11 cellular contexts compared by ENCODE assay signal in genomic region chr4:100060765-100061416, GRCh38.
A peak's percentile ranks its signal among the peaks of the same experiment; 100 is the strongest.
DNase-seq lines count a peak whose midpoint lies in the region; ATAC-seq and TF ChIP-seq lines count a peak whose summit lies in the region.
"Had no signal": no experiment of that assay in that cellular context is flagged by ENCODE, and none has a peak within 500 bp of the region (broad histone marks: within the 10 kb centered on the region; RNA-seq: fewer than 3 reads in every experiment).

No MANE protein-coding gene starts in this region.

- H3K27me3 ChIP-seq in osteoblast (ENCODE audit: insufficient read depth, low read length) (no peaks in the 10 kb centered on the region), neuronal stem cell (ENCODE audit: control insufficient read depth in 3 of 3, insufficient read depth in 3 of 3, low read depth in 1 of 3, low read length in 3 of 3) (no peaks in the 10 kb centered on the region), A673 (replicated peaks; ENCODE audit: insufficient read depth, low read depth, low read length, poor library complexity) (no peaks in the 10 kb centered on the region)

- H3K79me2 ChIP-seq in osteoblast (ENCODE audit: insufficient read depth, low read length): no peaks in the 10 kb centered on the region

- no peak overlapping the region for H3K23ac ChIP-seq in neuronal stem cell (ENCODE audit: low read depth, low read length, poor library complexity)

- no peak overlapping the region for H3K27ac ChIP-seq in osteoblast (ENCODE audit: low read depth, low read length)
- no peak overlapping the region for H3K27ac ChIP-seq in neuronal stem cell (replicated peaks; ENCODE audit: low read length)
- no peak overlapping the region for H3K27ac ChIP-seq in A673 (ENCODE audit: low read depth, low read length, poor library complexity, severe bottlenecking)

- no peak overlapping the region for H4K91ac ChIP-seq in neuronal stem cell (ENCODE audit: low read depth, low read length, poor library complexity)

- no CpG with 5 or more reads among the region's 5 CpGs for WGBS in neuronal stem cell (ENCODE audit: extremely low coverage in 2 of 2, insufficient read length in 2 of 2, insufficient replicate concordance in 1 of 2), 2 donors

- CTCF ChIA-PET in A673 (lab: Charles Lee): no interaction called here

- no peak overlapping the region for H2BK12ac ChIP-seq in neuronal stem cell (ENCODE audit: low read length)

- H2AFZ ChIP-seq in osteoblast (ENCODE audit: low read length): peak overlapping the region; percentile 21
- no peak overlapping the region for H2AFZ ChIP-seq in neuronal stem cell (ENCODE audit: low read length)

- H3K14ac ChIP-seq in neuronal stem cell (ENCODE audit: low read length): no peak overlapping the region

- POLR2A ChIA-PET in A673 (lab: Charles Lee; ENCODE audit: low non-redundant PET): no interaction called here

- H3K4me2 ChIP-seq in osteoblast (ENCODE audit: insufficient read depth, low read length) (no peak overlapping the region), neuronal stem cell (ENCODE audit: insufficient read depth, low read length, poor library complexity, severe bottlenecking) (no peak overlapping the region)

- H4K8ac ChIP-seq in neuronal stem cell (ENCODE audit: low read depth, low read length): no peak overlapping the region

- ATAC-seq in GM19025 (IDR thresholded peaks at IDR 0.05; ENCODE audit: low read depth, unreplicated experiment) (peak; percentile 73), HG02588 (IDR thresholded peaks at IDR 0.05; ENCODE audit: unreplicated experiment) (peak; percentile 62), HG03520 (IDR thresholded peaks at IDR 0.05; ENCODE audit: unreplicated experiment) (peak; percentile 69)
- ATAC-seq: HCT116 had no signal

- TF ChIP-seq CTCF in osteoblast (IDR thresholded peaks at IDR 0.05; ENCODE audit: extremely low read depth, low read depth, low read length) (no peak), A673 (conservative IDR thresholded peaks at IDR 0.05; ENCODE audit: low read depth, low read length) (no peak)

- no peak overlapping the region for H2BK120ac ChIP-seq in neuronal stem cell (ENCODE audit: low read depth, low read length)

- no peak overlapping the region for H2BK5ac ChIP-seq in neuronal stem cell (ENCODE audit: low read length)

- intact Hi-C loops in A673 (cut with micrococcal nuclease; ENCODE audit: unreplicated experiment): no loop called here

- H3K4me3 ChIP-seq in osteoblast (ENCODE audit: insufficient read depth, low read length) (no peak overlapping the region), neuronal stem cell (ENCODE audit: low read length in 2 of 2) (no peak overlapping the region), A673 (ENCODE audit: low read depth, low read length, poor library complexity, severe bottlenecking) (no peak overlapping the region)

- no peak overlapping the region for H2AK5ac ChIP-seq in neuronal stem cell (ENCODE audit: low read depth, low read length)

- H3K4me1 ChIP-seq in osteoblast (ENCODE audit: insufficient read depth, low read length) (peaks cover 6% of the 10 kb centered on the region), neuronal stem cell (ENCODE audit: control insufficient read depth in 2 of 2, insufficient read depth in 1 of 2, low read depth in 1 of 2, low read length in 2 of 2) (peaks cover 0 to 3% of the 10 kb centered on the region in 2 donors), A673 (ENCODE audit: insufficient read depth, low read length, poor library complexity, severe bottlenecking) (no peaks in the 10 kb centered on the region)

- H3K79me1 ChIP-seq in neuronal stem cell (ENCODE audit: low read depth, low read length): no peaks in the 10 kb centered on the region

- no peaks in the 10 kb centered on the region for H4K20me1 ChIP-seq in osteoblast (ENCODE audit: insufficient read depth, low read length)

- H3K36me3 ChIP-seq in osteoblast (ENCODE audit: insufficient read depth, low read length) (no peaks in the 10 kb centered on the region), neuronal stem cell (replicated peaks in 1 of 2; ENCODE audit: control insufficient read depth in 2 of 2, insufficient read depth in 2 of 2, low read length in 2 of 2) (no peaks in the 10 kb centered on the region), A673 (ENCODE audit: insufficient read depth, low read length, poor library complexity, severe bottlenecking) (no peaks in the 10 kb centered on the region)

- no peak overlapping the region for H2BK15ac ChIP-seq in neuronal stem cell (ENCODE audit: low read length)

- no peak overlapping the region for H3K18ac ChIP-seq in neuronal stem cell (ENCODE audit: low read length)

- BruUV-seq in A673 (replicated peaks; lab: Mats Ljungman, UMichigan): no TSS peak

- H3K4ac ChIP-seq in neuronal stem cell (ENCODE audit: low read length): no peak overlapping the region

- H3K9me3 ChIP-seq in osteoblast (ENCODE audit: low read depth, low read length) (no peaks in the 10 kb centered on the region), neuronal stem cell (replicated peaks in 1 of 2; ENCODE audit: control insufficient read depth in 2 of 2, insufficient read depth in 1 of 2, low read depth in 1 of 2, low read length in 2 of 2) (no peaks in the 10 kb centered on the region), A673 (ENCODE audit: low read depth, low read length, poor library complexity, severe bottlenecking) (no peaks in the 10 kb centered on the region)

- no peak for DNase-seq in osteoblast (ENCODE audit: insufficient read length, low spot score, missing footprints)
- DNase-seq in neuronal stem cell (ENCODE audit: low spot score): no peak
- DNase-seq in A673 (ENCODE audit: low spot score): no peak
- DNase-seq in Ammon's horn (ENCODE audit: low spot score): no peak
- DNase-seq: immature natural killer cell, NCI-H1694 treated with DMSO at 0.1 percent for 48 hours, retina had no signal

- H3K9ac ChIP-seq in neuronal stem cell (ENCODE audit: low read depth, low read length, poor library complexity): no peak overlapping the region
